Comparison of ENCODE assay signal across 19 cellular contexts in genomic region chr16:24146523-24146922, GRCh38.
DNase-seq lines count a peak whose midpoint lies in the region; ATAC-seq, FAIRE-seq and TF ChIP-seq lines count a peak whose summit lies in the region.
"Had no signal": no experiment of that assay in that cellular context is flagged by ENCODE, and none has a peak within 500 bp of the region (broad histone marks: within the 10 kb centered on the region; RNA-seq: fewer than 3 reads in every experiment).

No MANE protein-coding gene starts in this region.

- no peaks in the 10 kb centered on the region for H3K79me2 ChIP-seq in astrocyte (ENCODE audit: insufficient read depth, low read length)

- no peaks in the 10 kb centered on the region for H3K36me3 ChIP-seq in astrocyte (ENCODE audit: insufficient read depth, low read length)
- H3K36me3 ChIP-seq: BE2C had no signal

- no peak overlapping the region for H2AFZ ChIP-seq in astrocyte (ENCODE audit: low read depth, low read length)

- no peak overlapping the region for H3K4me3 Mint-ChIP-seq in astrocyte (ENCODE audit: unreplicated experiment)
- H3K4me3 Mint-ChIP-seq: CD4-positive, alpha-beta memory T cell had no signal

- H3K27me3 ChIP-seq in astrocyte (ENCODE audit: insufficient read depth, low read length), result no peaks in the 10 kb centered on the region
- H3K27me3 ChIP-seq in right cardiac atrium (ENCODE audit: control insufficient read depth, insufficient read depth), result no peaks in the 10 kb centered on the region
- H3K27me3 ChIP-seq: BE2C had no signal

- peak; percentile 53 for DNase-seq in NCI-H460 (ENCODE audit: extremely low read depth, low read depth)
- DNase-seq in astrocyte (ENCODE audit: low read depth), result peak; percentile 30
- DNase-seq in right cardiac atrium, result peak; percentile 29 to 74 (median 63)
- peak; percentile 1 for DNase-seq in skeletal muscle cell (ENCODE audit: low read depth)
- DNase-seq in NCI-H524 (lab: John Stamatoyannopoulos, UW), result no peak
- no peak for DNase-seq in cerebellar cortex (ENCODE audit: low spot score)
- DNase-seq: BE2C; Calu3; CD4-positive, alpha-beta memory T cell; DMS53; HCEC 1CT; MV-4-11; NCI-H1417; NCI-H1930; NCI-H2171; NCI-H446 treated with DMSO at 0.1 percent for 48 hours had no signal

- H3K4me2 ChIP-seq in astrocyte (ENCODE audit: low read length), result no peak overlapping the region

- no peaks in the 10 kb centered on the region for H3K9me3 ChIP-seq in astrocyte (ENCODE audit: insufficient read depth, low read depth, low read length)
- no peaks in the 10 kb centered on the region for H3K9me3 ChIP-seq in right cardiac atrium (ENCODE audit: control insufficient read depth, low read length)
- H3K9me3 ChIP-seq: BE2C had no signal

- H3K27ac Mint-ChIP-seq in astrocyte (ENCODE audit: unreplicated experiment), result no peak overlapping the region
- H3K27ac Mint-ChIP-seq: CD4-positive, alpha-beta memory T cell had no signal

- TF ChIP-seq CTCF in astrocyte (IDR thresholded peaks at IDR 0.05; ENCODE audit: insufficient read depth, low read depth, low read length), result no peak

- H3K4me1 ChIP-seq in astrocyte (ENCODE audit: insufficient read depth, low read length), result no peaks in the 10 kb centered on the region
- no peaks in the 10 kb centered on the region for H3K4me1 ChIP-seq in right cardiac atrium (ENCODE audit: control insufficient read depth, insufficient read depth, low read length)
- H3K4me1 ChIP-seq: BE2C had no signal

- no peaks in the 10 kb centered on the region for H4K20me1 ChIP-seq in astrocyte (ENCODE audit: insufficient read depth, low read length)

- H3K4me3 ChIP-seq in astrocyte (ENCODE audit: insufficient read depth, low read depth, low read length), result no peak overlapping the region
- H3K4me3 ChIP-seq in right cardiac atrium (ENCODE audit: low read length), result no peak overlapping the region
- no peak overlapping the region for H3K4me3 ChIP-seq in skeletal muscle cell (ENCODE audit: low read depth, low read length)

- H3K27ac ChIP-seq in astrocyte (ENCODE audit: low read depth, low read length) (no peak overlapping the region), right cardiac atrium (ENCODE audit: low read length) (no peak overlapping the region)
- H3K27ac ChIP-seq: HL-60 had no signal

- H3K9ac ChIP-seq in astrocyte (ENCODE audit: low read length), result no peak overlapping the region

- H3K27me3 Mint-ChIP-seq in astrocyte (ENCODE audit: low read depth, unreplicated experiment), result no peaks in the 10 kb centered on the region
- H3K27me3 Mint-ChIP-seq: CD4-positive, alpha-beta memory T cell had no signal

- no peaks in the 10 kb centered on the region for H3K36me3 Mint-ChIP-seq in astrocyte (ENCODE audit: low read depth, unreplicated experiment)

- H3K9me3 Mint-ChIP-seq in astrocyte (ENCODE audit: unreplicated experiment), result peaks cover 3% of the 10 kb centered on the region

- WGBS in right cardiac atrium, result 18% methylated on average over 7 of the region's 7 CpGs

- intact Hi-C loops in right cardiac atrium (cut with DNase I), result no loop called here

- ATAC-seq in right cardiac atrium (peak; percentile 84 to 86), GM18861 (IDR thresholded peaks at IDR 0.05; ENCODE audit: unreplicated experiment) (no peak)

- no peak for FAIRE-seq in astrocyte (lab: Jason Lieb, UNC)
- FAIRE-seq: HTR-8/SVneo had no signal

- peaks cover 6% of the 10 kb centered on the region for H3K4me1 Mint-ChIP-seq in astrocyte (ENCODE audit: low read depth, unreplicated experiment)

Comparison
In these comparisons a context has a peak if more than half of its experiments do, and no peak if none do; other contexts are left out.
1. DNase-seq: peak in NCI-H460 (single experiment), astrocyte (single experiment), right cardiac atrium (3 of 3) and skeletal muscle cell (single experiment); none in NCI-H524 (0 of 2) and cerebellar cortex (single experiment).